Comparison of ENCODE assay signal across 29 cellular contexts in genomic region chr9:91106415-91106814, GRCh38.
"Had no signal": no experiment of that assay in that cellular context is flagged by ENCODE, and none has a peak within 500 bp of the region (broad histone marks: within the 10 kb centered on the region; RNA-seq: fewer than 3 reads in every experiment).

No MANE protein-coding gene starts in this region.

- H3K27me3 ChIP-seq: colonic mucosa, esophagus squamous epithelium, gastroesophageal sphincter, heart left ventricle, hepatocyte, ovary, tibial artery had no signal

- H3K27ac ChIP-seq: colonic mucosa, esophagus squamous epithelium, foreskin keratinocyte, gastroesophageal sphincter, heart left ventricle, hepatocyte, ovary, psoas muscle, spleen, tibial artery had no signal

- H3K79me2 ChIP-seq: hepatocyte had no signal

- H3K4me3 Mint-ChIP-seq: central memory CD8-positive, alpha-beta T cell; effector memory CD8-positive, alpha-beta T cell; memory B cell; mesothelial cell of epicardium; naive thymus-derived CD4-positive, alpha-beta T cell; nephron; stimulated activated memory B cell treated with anti-CD40 and anti-IgM and Interleukin-4, amounts not matched to agents 10 μg/mL and 1 μg/mL and 100 μg/mL, for 72 hours; stimulated activated naive CD8-positive, alpha-beta T cell treated with anti-CD3 and anti-CD28 coated beads, Interleukin-15, Interleukin-2, amounts not matched to agents 100 ng/mL and 50 ng/mL, for 24 hours; type B pancreatic cell had no signal

- H3K4me1 ChIP-seq: colonic mucosa, foreskin keratinocyte had no signal

- H3K27ac Mint-ChIP-seq: effector memory CD8-positive, alpha-beta T cell; memory B cell; mesothelial cell of epicardium; naive thymus-derived CD4-positive, alpha-beta T cell; nephron; stimulated activated memory B cell treated with anti-CD40 and anti-IgM and Interleukin-4, amounts not matched to agents 10 μg/mL and 1 μg/mL and 100 μg/mL, for 72 hours; stimulated activated naive CD8-positive, alpha-beta T cell treated with anti-CD3 and anti-CD28 coated beads, Interleukin-15, Interleukin-2, amounts not matched to agents 100 ng/mL and 50 ng/mL, for 24 hours; type B pancreatic cell had no signal

- H3K4me3 ChIP-seq: colonic mucosa, esophagus squamous epithelium, gastroesophageal sphincter, heart left ventricle, hepatocyte, lung, mucosa of descending colon, ovary, psoas muscle, skin epidermis, spleen, tibial artery had no signal

- H2AFZ ChIP-seq: hepatocyte had no signal

- H3K27me3 Mint-ChIP-seq: central memory CD8-positive, alpha-beta T cell; effector memory CD8-positive, alpha-beta T cell; stimulated activated memory B cell treated with anti-CD40 and anti-IgM and Interleukin-4, amounts not matched to agents 10 μg/mL and 1 μg/mL and 100 μg/mL, for 72 hours; stimulated activated naive CD8-positive, alpha-beta T cell treated with anti-CD3 and anti-CD28 coated beads, Interleukin-15, Interleukin-2, amounts not matched to agents 100 ng/mL and 50 ng/mL, for 24 hours; type B pancreatic cell had no signal

- DNase-seq: colonic mucosa; effector memory CD8-positive, alpha-beta T cell; erythroblast; esophagus squamous epithelium; foreskin keratinocyte; heart left ventricle; kidney; mucosa of descending colon; naive thymus-derived CD4-positive, alpha-beta T cell; nucleus accumbens; ovary; posterior cingulate gyrus; psoas muscle; right cardiac atrium; spleen; stimulated activated CD4-positive, alpha-beta T cell treated with anti-CD3 and anti-CD28 coated beads, Interleukin-4, amount 100 ng/mL, for 4 hours; tibial artery had no signal

- H3K36me3 ChIP-seq: colonic mucosa, esophagus squamous epithelium, gastroesophageal sphincter, heart left ventricle, ovary, spleen, tibial artery had no signal

- H3K36me3 Mint-ChIP-seq: memory B cell had no signal

- H3K4me2 ChIP-seq: hepatocyte had no signal

- ATAC-seq: effector memory CD8-positive, alpha-beta T cell; foreskin keratinocyte; gastroesophageal sphincter; heart left ventricle; left lobe of liver; mucosa of descending colon; naive thymus-derived CD4-positive, alpha-beta T cell; psoas muscle; right cardiac atrium; stimulated activated memory B cell treated with anti-CD40 and anti-IgM and Interleukin-4, amounts not matched to agents 10 μg/mL and 1 μg/mL and 100 μg/mL, for 72 hours had no signal

- H3K9me3 ChIP-seq: colonic mucosa, ovary had no signal
